Comparison of ENCODE assay signal across 10 cellular contexts in the genomic region with DNA sequence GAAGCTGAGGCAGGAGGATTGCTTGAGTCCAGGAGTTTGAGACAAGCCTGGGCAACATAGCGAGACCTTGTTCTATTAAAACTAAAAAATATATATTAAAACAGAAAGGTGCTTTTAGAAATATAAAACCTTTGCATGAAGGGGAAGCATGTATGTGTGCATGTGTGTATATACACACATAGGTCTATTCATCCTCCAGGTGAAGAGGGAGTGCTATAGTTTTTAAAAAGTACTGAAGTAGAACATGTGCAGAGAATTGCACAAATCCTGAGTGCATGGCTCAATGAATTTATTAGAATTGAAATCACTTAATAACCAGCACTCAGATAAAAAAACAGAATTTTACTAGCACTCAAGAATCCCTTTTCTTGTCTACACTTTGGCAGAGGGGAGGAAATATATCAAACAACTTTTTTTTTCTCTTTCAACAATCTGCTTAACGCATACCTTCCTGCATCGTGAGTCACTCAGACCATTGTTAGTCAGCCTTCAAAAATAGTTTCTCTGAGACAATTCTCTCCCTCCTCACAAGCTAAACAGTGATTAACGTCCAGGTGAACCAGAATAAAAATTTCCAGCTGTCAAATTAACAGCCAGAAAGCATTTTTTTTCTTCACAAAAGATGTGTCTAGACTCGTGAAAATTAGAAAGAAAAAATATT. TPM values are rescaled to one million over a fixed set of nuclear protein-coding genes. Genes with fewer than 3 reads are reported as not detected.
DNase-seq lines count a peak whose midpoint lies in the region; ATAC-seq and TF ChIP-seq lines count a peak whose summit lies in the region.
"Had no signal": no experiment of that assay in that cellular context is flagged by ENCODE, and none has a peak within 500 bp of the region (broad histone marks: within the 10 kb centered on the region; RNA-seq: fewer than 3 reads in every experiment).

No MANE protein-coding gene starts in this region.

- H3K4me1 ChIP-seq in left lung: no peaks in the 10 kb centered on the region
- H3K4me1 ChIP-seq: lower lobe of right lung had no signal

- no peak overlapping the region for H3K4me3 ChIP-seq in left lung
- H3K4me3 ChIP-seq: lower lobe of right lung had no signal

- no peak for TF ChIP-seq CTCF in left lung (IDR thresholded peaks at IDR 0.05)

- H3K27ac ChIP-seq in left lung: no peak overlapping the region
- H3K27ac ChIP-seq: lower lobe of right lung had no signal

- peak; percentile 66 for DNase-seq in DMS79 treated with DMSO at 0.1 percent for 48 hours (lab: John Stamatoyannopoulos, UW)
- DNase-seq in amniotic epithelial cell (ENCODE audit: low read depth): peak; percentile 63
- no peak for DNase-seq in left lung
- no peak for DNase-seq in activated effector memory CD4-positive, alpha-beta T cell treated with anti-CD3 and anti-CD28 coated beads, Interleukin-2, amount 50 U/mL, for 16 hours
- DNase-seq: central memory CD4-positive, alpha-beta T cell; lower lobe of right lung; NCI-H524 treated with DMSO at 0.1 percent for 48 hours had no signal

- H3K36me3 ChIP-seq in left lung: no peaks in the 10 kb centered on the region
- H3K36me3 ChIP-seq: lower lobe of right lung had no signal

- intact Hi-C loops in left lung (cut with DNase I): no loop called here

- H3K27me3 ChIP-seq in left lung: peaks cover 0 to 4% of the 10 kb centered on the region in 2 donors

- H3K9me3 ChIP-seq in left lung: no peaks in the 10 kb centered on the region
- H3K9me3 ChIP-seq: lower lobe of right lung had no signal

- ATAC-seq in HG03378 (IDR thresholded peaks at IDR 0.05; ENCODE audit: unreplicated experiment) (peak; percentile 59), left lung (peak; percentile 33), GM18519 (IDR thresholded peaks at IDR 0.05; ENCODE audit: low FRiP score, unreplicated experiment) (no peak), GM18517 (IDR thresholded peaks at IDR 0.05; ENCODE audit: unreplicated experiment) (no peak)
- ATAC-seq: lower lobe of right lung had no signal

RNA-seq across cellular contexts. Expression of a gene that starts 17.7 kb away (rescaled TPM):
- total RNA-seq in left lung: 10 to 100 TPM; 16.0 to 22.1 TPM

Comparison
In these comparisons a context has a peak if more than half of its experiments do, and no peak if none do; other contexts are left out.
1. DNase-seq: peak in DMS79 treated with DMSO at 0.1 percent for 48 hours (single experiment) and amniotic epithelial cell (single experiment); none in left lung (0 of 2) and activated effector memory CD4-positive, alpha-beta T cell treated with anti-CD3 and anti-CD28 coated beads, Interleukin-2, amount 50 U/mL, for 16 hours (single experiment).
2. ATAC-seq: peak in HG03378 (single experiment) and left lung (single experiment); none in GM18519 (single experiment) and GM18517 (single experiment).